In the genomic region with DNA sequence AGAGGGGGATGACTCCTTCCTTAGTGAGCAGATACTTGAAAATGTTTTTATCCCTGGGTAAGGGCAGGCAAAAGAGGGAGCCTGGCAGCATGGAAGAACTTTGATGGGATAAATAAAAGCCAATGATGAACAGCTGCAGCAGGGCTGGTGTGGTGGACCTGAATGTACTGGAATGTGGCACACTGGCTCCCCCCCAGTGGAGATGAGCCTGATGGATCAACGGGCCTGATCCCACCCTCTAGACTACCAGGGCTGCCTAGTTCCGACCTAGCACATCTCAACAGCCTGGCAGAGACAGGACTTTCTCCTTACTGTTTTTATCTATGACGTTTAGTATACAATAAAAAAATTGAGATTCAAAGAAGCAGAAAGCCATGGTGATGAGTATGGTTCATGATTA, we compare ENCODE assay signal across 8 cellular contexts. TPM values are rescaled to one million over a fixed set of nuclear protein-coding genes. Genes with fewer than 3 reads are reported as not detected.
"Had no signal": no experiment of that assay in that cellular context is flagged by ENCODE, and none has a peak within 500 bp of the region (broad histone marks: within the 10 kb centered on the region; RNA-seq: fewer than 3 reads in every experiment).

No MANE protein-coding gene starts in this region.

- H3K36me3 ChIP-seq: HAP-1 had no signal

- DNase-seq: GM23248, GOT3, H9, HCEC 1CT, HFFc6 had no signal

- H3K4me1 Mint-ChIP-seq: H9 had no signal

- H3K27ac Mint-ChIP-seq: H9, HFFc6 had no signal

- H3K4me3 ChIP-seq: GM23248, HAP-1 had no signal

- H3K4me3 Mint-ChIP-seq: H9, HFFc6 had no signal

- H3K27ac ChIP-seq: GM23248 had no signal

- FAIRE-seq: H1, H54 had no signal

- H3K9ac ChIP-seq: GM23248 had no signal

- H3K4me1 ChIP-seq: HAP-1 had no signal

- H2AFZ ChIP-seq: GM23248 had no signal

RNA-seq across cellular contexts. Expression of a gene that starts 20.5 kb away (rescaled TPM):
- total RNA-seq: GM23248, H1, H9 had no signal
- polyA plus RNA-seq: GM23248, H1 had no signal

RNA-seq across cellular contexts. Expression of a gene that starts 25.0 kb away (rescaled TPM):
- total RNA-seq: GM23248, H1, H9, HFFc6 had no signal
- polyA plus RNA-seq: GM23248, H1 had no signal

RNA-seq across cellular contexts. Expression of a gene that starts 42.4 kb away (rescaled TPM):
- total RNA-seq: GM23248, H1, H9 had no signal
- polyA plus RNA-seq: GM23248, H1 had no signal

RNA-seq across cellular contexts. Expression of a gene that starts 52.4 kb away (rescaled TPM):
- total RNA-seq: GM23248, H1, H9, HFFc6 had no signal
- polyA plus RNA-seq: GM23248, H1 had no signal
